In genomic region chr2:127382836-127383235, GRCh38 we compare ENCODE assay signal across 30 cellular contexts. TPM values are rescaled to one million over a fixed set of nuclear protein-coding genes. Genes with fewer than 3 reads are reported as not detected.
DNase-seq lines count a peak whose midpoint lies in the region; ATAC-seq, FAIRE-seq and TF ChIP-seq lines count a peak whose summit lies in the region.
"Had no signal": no experiment of that assay in that cellular context is flagged by ENCODE, and none has a peak within 500 bp of the region (broad histone marks: within the 10 kb centered on the region; RNA-seq: fewer than 3 reads in every experiment).

No MANE protein-coding gene starts in this region.

- TF ChIP-seq POLR2A in HepG2 (IDR thresholded peaks at IDR 0.05; ENCODE audit: insufficient read depth in 1 of 2, low read depth in 2 of 2, low read length in 2 of 2), result no peak

- H3K4me1 ChIP-seq in liver (ENCODE audit: control insufficient read depth in 4 of 4, insufficient read depth in 4 of 4, low read length in 3 of 4) (peaks cover 9 to 30% (median 23%) of the 10 kb centered on the region in 4 donors), HepG2 (ENCODE audit: insufficient read depth, low read length) (peaks cover 42% of the 10 kb centered on the region)

- TF ChIP-seq EP300 in HepG2 (IDR thresholded peaks at IDR 0.05; ENCODE audit: low read depth in 2 of 2, low read length in 2 of 2), result no peak
- no peak for TF ChIP-seq EP300 in HepG2 (CRISPR knock-in tag; IDR thresholded peaks at IDR 0.05; ENCODE audit: borderline replicate concordance)

- H3K27ac ChIP-seq in liver (ENCODE audit: low read depth in 1 of 2, low read length in 2 of 2) (peak overlapping the region; percentile 5 to 11), HepG2 (ENCODE audit: extremely low read length, insufficient read depth, low read length) (no peak overlapping the region)
- H3K27ac ChIP-seq: C4-2B, coronary artery, esophagus muscularis mucosa, hepatocyte, Peyer's patch had no signal

- no peak for ATAC-seq in HepG2
- no peak for ATAC-seq in GM18861 (IDR thresholded peaks at IDR 0.05; ENCODE audit: unreplicated experiment)
- ATAC-seq: foreskin keratinocyte, GM23338 had no signal

- H3K79me2 ChIP-seq in HepG2 (ENCODE audit: insufficient read depth, low read length), result peaks cover 92% of the 10 kb centered on the region

- in situ Hi-C loops in HepG2 (cut with HindIII; ENCODE audit: extremely low pct_ligation_motif_present, low pct_unique_long_range_greater_than_20kb), result no loop called here

- H3K36me3 ChIP-seq in liver (ENCODE audit: control insufficient read depth in 4 of 4, insufficient read depth in 3 of 4, low read depth in 1 of 4, low read length in 3 of 4) (no peaks in the 10 kb centered on the region), HepG2 (replicated peaks in 1 of 2; ENCODE audit: control insufficient read depth in 1 of 2, insufficient read depth in 2 of 2, low read length in 2 of 2) (peaks cover 2 to 7% of the 10 kb centered on the region in 2 experiments; a peak in 3 of 5 replicates)
- H3K36me3 ChIP-seq: esophagus muscularis mucosa, Peyer's patch had no signal

- POLR2A ChIA-PET in HepG2 (lab: Yijun Ruan, JAX), result no interaction called here

- no TSS peak for BruUV-seq in HepG2 (replicated peaks; lab: Mats Ljungman, UMichigan)

- no peak for FAIRE-seq in HepG2 (lab: Jason Lieb, UNC)
- FAIRE-seq: GM12892 had no signal

- H3K27me3 ChIP-seq in liver (ENCODE audit: control insufficient read depth in 4 of 4, insufficient read depth in 4 of 4, low read length in 3 of 4) (no peaks in the 10 kb centered on the region), HepG2 (ENCODE audit: control insufficient read depth in 1 of 2, insufficient read depth in 2 of 2, low read length in 2 of 2) (no peaks in the 10 kb centered on the region; a peak in 1 of 5 replicates)
- H3K27me3 ChIP-seq: esophagus muscularis mucosa, foreskin keratinocyte, hepatocyte, Peyer's patch had no signal

- CTCF ChIA-PET in HepG2 (lab: Yijun Ruan, JAX; ENCODE audit: low intra/inter-chr PET ratio, low total read pairs), result no interaction called here

- no peak overlapping the region for H3K9ac ChIP-seq in liver (ENCODE audit: low read depth in 1 of 2, low read length in 2 of 2)
- H3K9ac ChIP-seq in HepG2 (ENCODE audit: insufficient read depth, low read depth, low read length), result no peak overlapping the region

- H3K4me3 ChIP-seq in liver (ENCODE audit: low read depth in 1 of 3, low read length in 3 of 3), result no peak overlapping the region
- no peak overlapping the region for H3K4me3 ChIP-seq in HepG2 (replicated peaks in 1 of 3; ENCODE audit: insufficient read depth in 1 of 3, low read depth in 2 of 3, low read length in 3 of 3)
- H3K4me3 ChIP-seq: coronary artery, esophagus muscularis mucosa, GM23338, hepatocyte, Peyer's patch, smooth muscle cell had no signal

- no peaks in the 10 kb centered on the region for H3K9me3 ChIP-seq in liver (ENCODE audit: control insufficient read depth in 4 of 4, low read length in 3 of 4)
- peaks cover 3% of the 10 kb centered on the region; the same call in 1 of the 2 replicates for H3K9me3 ChIP-seq in HepG2 (ENCODE audit: low read length)
- H3K9me3 ChIP-seq: esophagus muscularis mucosa, Peyer's patch had no signal

- no peak for TF ChIP-seq CTCF in liver (IDR thresholded peaks at IDR 0.05; ENCODE audit: low read depth, low read length, missing input control)
- no peak for TF ChIP-seq CTCF in HepG2 (CRISPR knock-in tag; IDR thresholded peaks at IDR 0.05)

- H2AFZ ChIP-seq in HepG2 (ENCODE audit: low read length), result no peak overlapping the region
- H2AFZ ChIP-seq: GM23338, hepatocyte had no signal

- peak in 1 of 2 donors; percentile 14 for TF ChIP-seq RAD21 in liver (IDR thresholded peaks at IDR 0.05)
- TF ChIP-seq RAD21 in HepG2 (CRISPR knock-in tag; IDR thresholded peaks at IDR 0.05), result no peak

- intact Hi-C loops in HepG2 (cut with micrococcal nuclease; ENCODE audit: unreplicated experiment) (loop anchor here (2.0 kb wide), 1 partner anchor 24 kb away; no protein-coding TSS in a partner anchor), posterior vena cava (cut with DNase I) (no loop called here)

- WGBS in liver, result 41% methylated on average over 2 of the region's 2 CpGs
- WGBS in HepG2 (ENCODE audit: low lambda C conversion rate), result 94% methylated on average over 2 of the region's 2 CpGs

- H3K4me2 ChIP-seq in HepG2 (ENCODE audit: low read depth, low read length), result no peak overlapping the region
- H3K4me2 ChIP-seq: GM23338, hepatocyte, smooth muscle cell had no signal

- peaks cover 28% of the 10 kb centered on the region for H4K20me1 ChIP-seq in HepG2 (ENCODE audit: insufficient read depth, low read length)

- DNase-seq in HepG2 (ENCODE audit: low spot score) (no peak), NCI-H524 treated with DMSO at 0.1 percent for 48 hours (lab: John Stamatoyannopoulos, UW) (peak; percentile 14), myocyte (ENCODE audit: low read depth) (peak; percentile 54), posterior vena cava (ENCODE audit: low spot score) (no peak), NCI-H1930 (lab: John Stamatoyannopoulos, UW) (no peak)
- DNase-seq: activated CD4-positive, alpha-beta memory T cell treated with anti-CD3 and anti-CD28 coated beads, Interleukin-2, amount 10 ng/mL, durations not matched to agents 7 days and 5 days; activated CD4-positive, CD25-positive, alpha-beta regulatory T cell; activated CD8-positive, alpha-beta memory T cell treated with anti-CD3 and anti-CD28 coated beads, Interleukin-2, amount 50 U/mL, for 48 hours; activated naive CD4-positive, alpha-beta T cell treated with anti-CD3 and anti-CD28 coated beads, Interleukin-2, amount 50 U/mL, for 16 hours; amygdala; Calu3; EL; foreskin keratinocyte; Karpas-422; naive B cell; NCI-H526; occipital lobe; Peyer's patch; stimulated activated CD4-positive, alpha-beta T cell treated with anti-CD3 and anti-CD28 coated beads, Interleukin-1b, Interleukin-23, amount 100 ng/mL, for 48 hours; trophoblast cell had no signal

TF ChIP-seq in liver, 16 proteins besides CTCF, POLR2A, EP300 and RAD21 (continues in another document):
- peak in 1 of 2 donors; percentile 26 for TF ChIP-seq HNF4A (conservative IDR thresholded peaks at IDR 0.05)

TF ChIP-seq in HepG2, 621 proteins besides CTCF, POLR2A, EP300 and RAD21 (continues in another document):
- TF ChIP-seq ZNF530 (CRISPR knock-in tag; IDR thresholded peaks at IDR 0.05; ENCODE audit: low read depth), result no peak

RNA-seq across cellular contexts. Expression of gene MAP3K2, which starts 4.9 kb away (rescaled TPM):
- total RNA-seq in liver (10 to 100 TPM; 22.0 to 46.2 TPM), HepG2 (2016; rRNA removed; fragmentation: Illumina TruSeq; extraction: Trizol) (37.2 and 56.1 TPM in 2 replicates), myocyte (41.5 and 48.9 TPM in 2 replicates), posterior vena cava (10 to 100 TPM; 63.9 to 68.5 TPM)
- polyA plus RNA-seq in liver (10 to 100 TPM in 1 of 2 donors, 1 to 10 TPM in 1; 5.9 to 12.1 TPM), HepG2 (2011; rRNA removed) (11.2 and 12.2 TPM in 2 replicates)
- 12.9 and 13.4 TPM in 2 replicates for total RNA-seq in HepG2 (2016; cell fraction: cytosol; rRNA removed; fragmentation: Illumina TruSeq; extraction: Trizol; ENCODE audit: low read depth)
- total RNA-seq in HepG2 (2016; cell fraction: insoluble cytoplasmic fraction; rRNA removed; fragmentation: Illumina TruSeq; extraction: Trizol), result 35.8 and 54.1 TPM in 2 replicates
- 28.2 and 32.6 TPM in 2 replicates for total RNA-seq in HepG2 (2016; cell fraction: membrane; rRNA removed; fragmentation: Illumina TruSeq; extraction: Trizol)
- total RNA-seq in HepG2 (2016; cell fraction: nucleus; rRNA removed; fragmentation: Illumina TruSeq; extraction: Trizol), result 37.4 and 42.1 TPM in 2 replicates
- 5.1 and 7.6 TPM in 2 replicates for polyA plus RNA-seq in HepG2 (2011; cell fraction: cytosol; rRNA removed)
- 18.1 and 21.8 TPM in 2 replicates for polyA plus RNA-seq in HepG2 (2011; cell fraction: nucleus; rRNA removed)
- polyA plus RNA-seq in HepG2 (2012), result 11.5 and 11.7 TPM in 2 replicates
- polyA plus RNA-seq in HepG2 (2016; cell fraction: cytosol; fragmentation: Illumina TruSeq; extraction: Trizol; ENCODE audit: low read depth), result 0.44 and 0.68 TPM in 2 replicates
- polyA plus RNA-seq in HepG2 (2016; cell fraction: insoluble cytoplasmic fraction; fragmentation: Illumina TruSeq; extraction: Trizol; ENCODE audit: low read depth), result 14.1 and 15.7 TPM in 2 replicates
- polyA plus RNA-seq in HepG2 (2016; cell fraction: membrane; fragmentation: Illumina TruSeq; extraction: Trizol; ENCODE audit: low read depth), result 3.3 and 3.5 TPM in 2 replicates
- polyA plus RNA-seq in HepG2 (2016; cell fraction: nucleus; fragmentation: Illumina TruSeq; extraction: Trizol; ENCODE audit: insufficient read depth, low read depth), result 28.7 and 30.7 TPM in 2 replicates
- 20.5 and 26.7 TPM in 2 replicates for polyA minus RNA-seq in HepG2 (2011; rRNA and poly(A)+ RNA removed; ENCODE audit: low replicate concordance)
- 43.5 and 45.0 TPM in 2 replicates for polyA minus RNA-seq in HepG2 (2011; cell fraction: cytosol; rRNA and poly(A)+ RNA removed)
- 46.0 and 46.6 TPM in 2 replicates for polyA minus RNA-seq in HepG2 (2011; cell fraction: nucleus; rRNA and poly(A)+ RNA removed)
- 9.4 TPM for polyA plus RNA-seq in myocyte (2012)

RNA-seq across cellular contexts. Expression of gene PROC, which starts 35.4 kb away (rescaled TPM):
- total RNA-seq in liver (100 to 1,000 TPM; 150 to 376 TPM), HepG2 (2016; rRNA removed; fragmentation: Illumina TruSeq; extraction: Trizol) (52.1 and 134 TPM in 2 replicates), myocyte (not detected in 2 replicates), posterior vena cava (not detected)
- polyA plus RNA-seq in liver (100 to 1,000 TPM; 305 to 407 TPM), HepG2 (2011; rRNA removed) (185 and 266 TPM in 2 replicates)
- total RNA-seq in HepG2 (2016; cell fraction: cytosol; rRNA removed; fragmentation: Illumina TruSeq; extraction: Trizol; ENCODE audit: low read depth), result 19.2 and 23.2 TPM in 2 replicates
- 49.9 and 134 TPM in 2 replicates for total RNA-seq in HepG2 (2016; cell fraction: insoluble cytoplasmic fraction; rRNA removed; fragmentation: Illumina TruSeq; extraction: Trizol)
- total RNA-seq in HepG2 (2016; cell fraction: membrane; rRNA removed; fragmentation: Illumina TruSeq; extraction: Trizol), result 37.4 and 38.6 TPM in 2 replicates
- total RNA-seq in HepG2 (2016; cell fraction: nucleus; rRNA removed; fragmentation: Illumina TruSeq; extraction: Trizol), result 166 and 178 TPM in 2 replicates
- 113 and 166 TPM in 2 replicates for polyA plus RNA-seq in HepG2 (2011; cell fraction: cytosol; rRNA removed)
- 1,267 and 1,304 TPM in 2 replicates for polyA plus RNA-seq in HepG2 (2011; cell fraction: nucleus; rRNA removed)
- polyA plus RNA-seq in HepG2 (2012), result 232 and 321 TPM in 2 replicates
- polyA plus RNA-seq in HepG2 (2016; cell fraction: cytosol; fragmentation: Illumina TruSeq; extraction: Trizol; ENCODE audit: low read depth), result 17.2 and 19.9 TPM in 2 replicates
- 48.9 and 49.8 TPM in 2 replicates for polyA plus RNA-seq in HepG2 (2016; cell fraction: insoluble cytoplasmic fraction; fragmentation: Illumina TruSeq; extraction: Trizol; ENCODE audit: low read depth)
- 22.9 and 24.9 TPM in 2 replicates for polyA plus RNA-seq in HepG2 (2016; cell fraction: membrane; fragmentation: Illumina TruSeq; extraction: Trizol; ENCODE audit: low read depth)
- polyA plus RNA-seq in HepG2 (2016; cell fraction: nucleus; fragmentation: Illumina TruSeq; extraction: Trizol; ENCODE audit: insufficient read depth, low read depth), result 354 and 380 TPM in 2 replicates
- polyA minus RNA-seq in HepG2 (2011; rRNA and poly(A)+ RNA removed; ENCODE audit: low replicate concordance), result 241 TPM in 1 of 2 replicates, not detected in the other
- 64.7 and 65.5 TPM in 2 replicates for polyA minus RNA-seq in HepG2 (2011; cell fraction: cytosol; rRNA and poly(A)+ RNA removed)
- 172 and 188 TPM in 2 replicates for polyA minus RNA-seq in HepG2 (2011; cell fraction: nucleus; rRNA and poly(A)+ RNA removed)
- polyA plus RNA-seq in myocyte (2012), result 0.23 TPM
- total RNA-seq: activated CD4-positive, alpha-beta memory T cell treated with anti-CD3 and anti-CD28 coated beads, Interleukin-2, amount 10 ng/mL, durations not matched to agents 7 days and 5 days; esophagus muscularis mucosa; mesenteric fat pad; occipital lobe had no signal

Comparison
In these comparisons a context has a peak if more than half of its experiments do, and no peak if none do; other contexts are left out.
1. DNase-seq: peak in NCI-H524 treated with DMSO at 0.1 percent for 48 hours (single experiment) and myocyte (single experiment); none in HepG2 (single experiment), posterior vena cava (single experiment) and NCI-H1930 (0 of 2).
2. RNA of gene PROC, which starts 35.4 kb away (total RNA-seq): 150 to 376 TPM in liver and 19.2 to 178 TPM in HepG2; not detected in myocyte and not detected in posterior vena cava; every median in the first group is over 10 times any median in the second.